8 cellular contexts compared by ENCODE assay signal in the genomic region with DNA sequence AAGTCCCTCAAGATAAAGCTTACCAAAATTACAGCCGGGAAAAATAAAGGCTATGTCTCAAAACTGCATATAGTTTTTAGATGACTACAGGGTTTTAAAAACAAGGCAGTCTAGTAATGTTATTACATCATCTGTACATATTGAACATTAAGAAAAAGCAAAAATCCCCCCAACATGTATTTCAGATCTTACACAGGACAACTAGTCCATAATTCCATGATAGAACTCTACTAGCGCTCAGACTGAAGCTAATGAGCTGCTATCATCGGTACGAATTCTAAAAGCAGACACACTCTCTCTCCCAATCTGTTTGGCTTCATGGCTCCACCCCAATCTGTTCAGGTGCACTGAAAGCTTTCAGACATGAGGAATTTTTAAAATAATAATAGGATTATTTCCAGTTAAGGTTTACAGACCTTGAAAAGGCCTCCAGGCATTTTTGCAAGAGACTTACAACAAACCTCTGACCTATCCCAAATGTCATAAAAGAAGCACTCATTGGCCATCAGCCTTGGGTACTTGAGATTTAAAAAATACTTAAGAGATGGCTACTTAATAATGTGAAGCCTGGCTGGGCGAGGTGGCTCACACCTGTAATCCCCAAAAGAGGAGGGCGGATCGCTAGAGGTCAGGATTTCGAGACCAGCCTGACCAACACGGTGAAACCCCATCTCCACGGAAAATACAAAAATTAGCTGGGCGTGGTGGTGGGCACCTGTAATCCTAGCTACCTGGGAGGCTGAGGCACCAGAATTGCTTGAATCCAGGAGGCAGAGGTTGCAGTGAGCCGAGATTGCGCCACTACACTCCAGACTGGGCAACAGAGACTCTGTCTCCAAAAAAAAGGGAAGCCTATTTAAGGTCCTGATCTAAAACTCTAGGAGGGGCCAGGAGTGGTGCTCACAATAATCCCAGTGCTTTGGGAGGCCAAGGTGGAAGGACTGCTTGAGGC. TPM values are rescaled to one million over a fixed set of nuclear protein-coding genes. Genes with fewer than 3 reads are reported as not detected.
DNase-seq lines count a peak whose midpoint lies in the region; ATAC-seq and TF ChIP-seq lines count a peak whose summit lies in the region.

No MANE protein-coding gene starts in this region.

- H3F3A ChIP-seq in Loucy (ENCODE audit: low read depth) = no peaks in the 10 kb centered on the region

- peak overlapping the region in 1 of 3 donors; percentile 33 for H3K27ac Mint-ChIP-seq in CD4-positive, CD25-positive, alpha-beta regulatory T cell
- peak overlapping the region; percentile 81 to 94 for H3K27ac Mint-ChIP-seq in natural killer cell

- peaks cover 47% of the 10 kb centered on the region for H3K4me1 ChIP-seq in CD4-positive, CD25-positive, alpha-beta regulatory T cell (ENCODE audit: control insufficient read depth, insufficient read depth, low read length, poor library complexity, severe bottlenecking)
- H3K4me1 ChIP-seq in Loucy (ENCODE audit: insufficient read depth, low read length, poor library complexity, severe bottlenecking) = peaks cover 51% of the 10 kb centered on the region

- H3K4me3 ChIP-seq in CD4-positive, CD25-positive, alpha-beta regulatory T cell (ENCODE audit: low read depth, low read length) = peak overlapping the region; percentile 98
- H3K4me3 ChIP-seq in Loucy (ENCODE audit: low read length, poor library complexity, severe bottlenecking) = peak overlapping the region; percentile 98

- peaks cover 10% of the 10 kb centered on the region for H3K27me3 Mint-ChIP-seq in CD4-positive, CD25-positive, alpha-beta regulatory T cell
- H3K27me3 Mint-ChIP-seq in natural killer cell (ENCODE audit: low read depth in 2 of 2) = no peaks in the 10 kb centered on the region

- H3K4me2 ChIP-seq in Loucy (ENCODE audit: low read depth, low read length, poor library complexity, severe bottlenecking) = peak overlapping the region; percentile 96

- TF ChIP-seq CTCF in Loucy (conservative IDR thresholded peaks at IDR 0.05; ENCODE audit: low read length) = no peak
- TF ChIP-seq CTCF in natural killer cell (IDR thresholded peaks at IDR 0.05) = no peak

- peak overlapping the region; percentile 66 to 100 (median 76) for H3K4me3 Mint-ChIP-seq in CD4-positive, CD25-positive, alpha-beta regulatory T cell
- H3K4me3 Mint-ChIP-seq in natural killer cell = peak overlapping the region; percentile 96

- H3K9me2 ChIP-seq in Loucy (replicated peaks; ENCODE audit: low read depth, low read length) = no peaks in the 10 kb centered on the region

- H3K36me3 Mint-ChIP-seq in CD4-positive, CD25-positive, alpha-beta regulatory T cell = peaks cover 13% of the 10 kb centered on the region
- no peaks in the 10 kb centered on the region for H3K36me3 Mint-ChIP-seq in natural killer cell

- no peak for ATAC-seq in CD4-positive, CD25-positive, alpha-beta regulatory T cell (ENCODE audit: low read depth in 2 of 2)
- ATAC-seq in natural killer cell = no peak
- no peak for ATAC-seq in HG03175 (IDR thresholded peaks at IDR 0.05; ENCODE audit: unreplicated experiment)

- H3K4me1 Mint-ChIP-seq in CD4-positive, CD25-positive, alpha-beta regulatory T cell = peaks cover 35 to 67% (median 54%) of the 10 kb centered on the region in 4 donors
- H3K4me1 Mint-ChIP-seq in natural killer cell = peaks cover 60 to 70% of the 10 kb centered on the region in 2 donors

- peak overlapping the region; percentile 43 for H3K9ac ChIP-seq in Loucy (ENCODE audit: low read depth, low read length, poor library complexity, severe bottlenecking)

- H3K27me3 ChIP-seq in CD4-positive, CD25-positive, alpha-beta regulatory T cell (ENCODE audit: control insufficient read depth, insufficient read depth, low read length) = no peaks in the 10 kb centered on the region
- no peaks in the 10 kb centered on the region for H3K27me3 ChIP-seq in Loucy (ENCODE audit: insufficient read depth, low read length, poor library complexity, severe bottlenecking)

- peaks cover 0 to 1% (median 0%) of the 10 kb centered on the region in 7 donors for H3K9me3 Mint-ChIP-seq in CD4-positive, CD25-positive, alpha-beta regulatory T cell
- H3K9me3 Mint-ChIP-seq in natural killer cell = no peaks in the 10 kb centered on the region

- H2AFZ ChIP-seq in Loucy (ENCODE audit: low read length) = no peak overlapping the region

- H3K9me3 ChIP-seq in CD4-positive, CD25-positive, alpha-beta regulatory T cell (ENCODE audit: control insufficient read depth in 2 of 2, low read length in 2 of 2) = no peaks in the 10 kb centered on the region
- no peaks in the 10 kb centered on the region for H3K9me3 ChIP-seq in Loucy (ENCODE audit: insufficient read depth, low read depth, low read length)

- peaks cover 19% of the 10 kb centered on the region for H4K20me1 ChIP-seq in Loucy (ENCODE audit: insufficient read depth, low read length, poor library complexity, severe bottlenecking)

- peaks cover 59% of the 10 kb centered on the region for H3K79me2 ChIP-seq in Loucy (ENCODE audit: insufficient read depth, low read length)

- peaks cover 6% of the 10 kb centered on the region for H3K36me3 ChIP-seq in CD4-positive, CD25-positive, alpha-beta regulatory T cell (ENCODE audit: control insufficient read depth, insufficient read depth, low read length)
- no peaks in the 10 kb centered on the region for H3K36me3 ChIP-seq in Loucy (ENCODE audit: insufficient read depth, low read length)

- intact Hi-C loops in natural killer cell (cut with micrococcal nuclease) = loop anchor here (2.0 kb wide), 1 partner anchor 13 kb away; no protein-coding TSS in a partner anchor

- no peak for DNase-seq in CD4-positive, CD25-positive, alpha-beta regulatory T cell
- DNase-seq in natural killer cell (no peak), OCI-M1 (lab: John Stamatoyannopoulos, UW) (no peak), NCI-H2227 treated with DMSO at 0.1 percent for 48 hours (lab: John Stamatoyannopoulos, UW) (no peak), MV-4-11 (lab: John Stamatoyannopoulos, UW) (no peak)

- no peak overlapping the region for H3K27ac ChIP-seq in CD4-positive, CD25-positive, alpha-beta regulatory T cell (ENCODE audit: insufficient read depth, low read length, poor library complexity, severe bottlenecking)
- peak overlapping the region; percentile 94 for H3K27ac ChIP-seq in cingulate gyrus (ENCODE audit: low read depth, low read length)

RNA-seq across cellular contexts. Expression of a gene that starts 2.0 kb away (rescaled TPM):
- 86.9 TPM for total RNA-seq in CD4-positive, CD25-positive, alpha-beta regulatory T cell
- 10 to 100 TPM; 17.4 to 24.3 (median 20.4) TPM for polyA plus RNA-seq in CD4-positive, CD25-positive, alpha-beta regulatory T cell
- total RNA-seq in natural killer cell = 100 to 1,000 TPM; 143 to 203 (median 173) TPM
